8 cellular contexts compared by ENCODE assay signal in the genomic region with DNA sequence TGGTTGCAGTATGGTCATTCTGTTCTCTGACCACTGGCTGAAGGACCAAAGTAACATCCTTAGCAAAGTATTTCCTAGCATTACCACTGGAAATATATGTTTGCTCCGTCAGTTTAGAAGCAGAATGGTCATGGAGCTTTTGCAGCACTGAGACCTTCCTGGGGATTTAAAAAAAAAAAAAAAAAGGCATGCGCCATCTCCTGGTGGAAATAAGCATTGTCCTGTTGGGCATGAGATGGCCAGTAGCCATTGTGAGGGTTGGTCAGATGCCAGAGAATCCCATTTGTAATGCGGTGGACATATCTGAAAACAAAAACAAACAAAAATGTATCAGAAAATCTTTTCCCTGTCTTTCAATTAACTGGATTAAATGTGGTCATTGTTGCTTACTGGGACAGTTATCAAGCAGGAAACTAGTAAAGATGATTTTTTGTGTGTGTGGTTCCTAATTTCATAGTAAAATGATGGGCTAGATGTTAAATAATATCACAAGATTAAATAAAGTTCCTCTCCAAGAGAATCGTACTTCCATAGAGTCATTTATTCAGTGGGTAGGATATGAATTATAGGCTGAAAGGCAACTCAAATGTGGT.
DNase-seq lines count a peak whose midpoint lies in the region; ATAC-seq and TF ChIP-seq lines count a peak whose summit lies in the region.

No MANE protein-coding gene starts in this region.

- H3K36me3 ChIP-seq in SU-DHL-6 (ENCODE audit: low read length) (no peaks in the 10 kb centered on the region), psoas muscle (ENCODE audit: insufficient read depth in 1 of 2, low read depth in 1 of 2) (no peaks in the 10 kb centered on the region)

- no peaks in the 10 kb centered on the region for H3K9me2 ChIP-seq in SU-DHL-6 (replicated peaks; ENCODE audit: insufficient read depth, low read length)

- H4K20me1 ChIP-seq in SU-DHL-6 (ENCODE audit: low read depth, low read length): no peaks in the 10 kb centered on the region

- no peak overlapping the region for H3K9ac ChIP-seq in SU-DHL-6 (ENCODE audit: low read length)

- H3K27ac ChIP-seq in SU-DHL-6 (ENCODE audit: low read depth, low read length) (no peak overlapping the region), psoas muscle (no peak overlapping the region)

- no peak overlapping the region for H3K4me2 ChIP-seq in SU-DHL-6 (ENCODE audit: low read depth, low read length, poor library complexity, severe bottlenecking)

- H3K9me3 ChIP-seq in SU-DHL-6 (ENCODE audit: insufficient read depth, low read length): no peaks in the 10 kb centered on the region
- no peaks in the 10 kb centered on the region for H3K9me3 ChIP-seq in psoas muscle

- H3K4me1 ChIP-seq in psoas muscle: no peaks in the 10 kb centered on the region

- H3K4me3 ChIP-seq in SU-DHL-6 (ENCODE audit: insufficient read depth, low read length, poor library complexity, severe bottlenecking) (no peak overlapping the region), foreskin fibroblast (ENCODE audit: low read depth in 1 of 2, low read length in 2 of 2) (no peak overlapping the region), psoas muscle (no peak overlapping the region)

- H2AFZ ChIP-seq in SU-DHL-6 (ENCODE audit: low read depth, low read length, severe bottlenecking): no peak overlapping the region

- DNase-seq in EH (ENCODE audit: low read depth) (peak; percentile 89), foreskin fibroblast (peak; percentile 78 to 93), psoas muscle (no peak)

- 18 to 31% (median 22%) methylated on average over 4 of the region's 4 CpGs for WGBS in psoas muscle, 3 donors

- intact Hi-C loops in psoas muscle (cut with DNase I): loop anchor here (2.0 to 5.0 kb wide), 3 partner anchors 246 to 326 kb away; no protein-coding TSS in a partner anchor

- no peaks in the 10 kb centered on the region for H3F3A ChIP-seq in SU-DHL-6 (ENCODE audit: insufficient read depth)

- ATAC-seq in HG03354 (IDR thresholded peaks at IDR 0.05; ENCODE audit: poor library complexity, severe bottlenecking, unreplicated experiment): peak; percentile 61
- ATAC-seq in psoas muscle: peak; percentile 58 to 74 (median 63)
- ATAC-seq in HG03108 (IDR thresholded peaks at IDR 0.05; ENCODE audit: unreplicated experiment): no peak
- no peak for ATAC-seq in GM21717 (IDR thresholded peaks at IDR 0.05; ENCODE audit: unreplicated experiment)
- no peak for ATAC-seq in GM18517 (IDR thresholded peaks at IDR 0.05; ENCODE audit: unreplicated experiment)

- TF ChIP-seq CTCF in SU-DHL-6 (IDR thresholded peaks at IDR 0.05; ENCODE audit: insufficient read depth, low read length, poor library complexity, severe bottlenecking) (peak; percentile 15), foreskin fibroblast (IDR thresholded peaks at IDR 0.05; ENCODE audit: low read depth, low read length) (peak; percentile 77), psoas muscle (IDR thresholded peaks at IDR 0.05) (peak; percentile 76)

- H3K79me2 ChIP-seq in SU-DHL-6 (ENCODE audit: insufficient read depth, low read length): no peaks in the 10 kb centered on the region

- H3K27me3 ChIP-seq in SU-DHL-6 (ENCODE audit: low read length) (no peaks in the 10 kb centered on the region), psoas muscle (ENCODE audit: insufficient read depth in 3 of 3, low read length in 2 of 3) (no peaks in the 10 kb centered on the region)

Comparison
In these comparisons a context has a peak if more than half of its experiments do, and no peak if none do; other contexts are left out.
1. DNase-seq: peak in EH (single experiment) and foreskin fibroblast (2 of 2); none in psoas muscle (0 of 2).
2. ATAC-seq: peak in HG03354 (single experiment) and psoas muscle (4 of 4); none in HG03108 (single experiment), GM21717 (single experiment) and GM18517 (single experiment).
3. CTCF ChIP-seq: peak in every context shown above with its lines; median percentile 77 in foreskin fibroblast; 76 in psoas muscle; 15 in SU-DHL-6.